Comparison of ENCODE assay signal across 9 cellular contexts in the genomic region with DNA sequence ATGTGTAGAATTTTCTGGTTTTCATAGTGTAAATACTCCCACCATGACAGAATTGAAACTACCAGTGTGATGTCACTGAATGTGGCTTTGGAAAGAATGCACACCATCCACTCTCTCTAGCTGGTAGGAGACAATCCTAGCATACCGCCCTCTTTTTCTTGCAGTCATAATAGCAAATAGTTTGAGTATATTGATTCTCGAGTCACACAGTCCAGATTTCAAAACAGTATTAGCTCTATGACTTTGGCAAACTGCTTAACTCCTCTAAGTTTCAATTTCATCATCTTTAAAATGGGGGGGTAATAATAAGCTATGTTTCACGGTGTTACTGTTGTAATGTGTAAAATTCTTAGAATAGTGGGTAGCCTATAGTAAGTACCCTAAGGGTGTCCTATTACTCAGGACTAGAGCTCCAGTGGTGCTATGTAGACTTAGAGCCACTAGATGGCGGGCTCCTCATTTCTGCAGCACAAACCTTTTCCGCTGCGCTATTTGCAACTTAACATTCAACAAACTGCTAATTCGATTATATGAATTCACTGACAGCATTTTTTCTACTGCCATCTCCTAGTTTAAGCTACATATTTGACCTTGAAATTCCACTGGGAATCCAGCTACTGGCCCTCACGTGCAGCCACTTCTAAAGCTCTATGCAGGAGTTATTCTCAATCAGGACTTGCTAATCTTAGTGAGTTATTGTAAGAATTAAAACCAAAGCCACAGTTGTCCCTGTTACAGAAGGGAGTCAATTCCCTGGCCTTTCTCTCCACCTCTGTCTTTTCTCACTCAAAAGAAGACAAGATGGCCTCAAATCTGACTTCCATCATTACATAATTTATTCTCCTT. TPM values are rescaled to one million over a fixed set of nuclear protein-coding genes. Genes with fewer than 3 reads are reported as not detected.
DNase-seq lines count a peak whose midpoint lies in the region; ATAC-seq and TF ChIP-seq lines count a peak whose summit lies in the region.
"Had no signal": no experiment of that assay in that cellular context is flagged by ENCODE, and none has a peak within 500 bp of the region (broad histone marks: within the 10 kb centered on the region; RNA-seq: fewer than 3 reads in every experiment).

No MANE protein-coding gene starts in this region.

- H3K27me3 ChIP-seq in CD8-positive, alpha-beta memory T cell (ENCODE audit: insufficient read depth, low read length, poor library complexity, severe bottlenecking), result no peaks in the 10 kb centered on the region
- H3K27me3 ChIP-seq in muscle layer of colon (ENCODE audit: control insufficient read depth in 1 of 2, insufficient read depth in 2 of 2, low read length in 2 of 2), result no peaks in the 10 kb centered on the region

- H3K4me1 Mint-ChIP-seq in CD8-positive, alpha-beta memory T cell, result peaks cover 28 to 39% (median 34%) of the 10 kb centered on the region in 3 donors
- peaks cover 33% of the 10 kb centered on the region for H3K4me1 Mint-ChIP-seq in activated CD8-positive, alpha-beta T cell treated with anti-CD3 and anti-CD28 coated beads for 36 hours (ENCODE audit: low read depth)
- no peaks in the 10 kb centered on the region for H3K4me1 Mint-ChIP-seq in endothelial cell (ENCODE audit: unreplicated experiment)

- H3K9ac ChIP-seq in muscle layer of colon (ENCODE audit: low read length), result peak overlapping the region; percentile 13

- no peak overlapping the region for H3K27ac ChIP-seq in CD8-positive, alpha-beta memory T cell (ENCODE audit: low read depth, low read length)
- no peak overlapping the region for H3K27ac ChIP-seq in muscle layer of colon (ENCODE audit: low read depth, low read length)

- POLR2A ChIA-PET in CD8-positive, alpha-beta memory T cell (lab: Charles Lee), result interaction anchor here (0.5 to 2.0 kb wide), 6 partner anchors 23 to 168 kb away, joined by 4 to 9 read pairs (median 6); a partner anchor contains a TSS
- POLR2A ChIA-PET in activated CD8-positive, alpha-beta T cell treated with anti-CD3 and anti-CD28 coated beads for 36 hours (lab: Charles Lee), result interaction anchor here (1.0 to 1.3 kb wide), 5 partner anchors 20 to 139 kb away, joined by 3 to 7 read pairs (median 3); a partner anchor contains a TSS

- no peaks in the 10 kb centered on the region for H3K9me3 ChIP-seq in CD8-positive, alpha-beta memory T cell (ENCODE audit: low read length)
- H3K9me3 ChIP-seq in muscle layer of colon (ENCODE audit: low read length), result no peaks in the 10 kb centered on the region

- H3K36me3 Mint-ChIP-seq in CD8-positive, alpha-beta memory T cell, result peaks cover 2 to 15% (median 3%) of the 10 kb centered on the region in 3 donors
- H3K36me3 Mint-ChIP-seq in activated CD8-positive, alpha-beta T cell treated with anti-CD3 and anti-CD28 coated beads for 36 hours (ENCODE audit: low read depth), result peaks cover 5% of the 10 kb centered on the region
- H3K36me3 Mint-ChIP-seq in endothelial cell (ENCODE audit: low read depth, unreplicated experiment), result no peaks in the 10 kb centered on the region

- H3K4me3 ChIP-seq in CD8-positive, alpha-beta memory T cell (ENCODE audit: low read length), result no peak overlapping the region
- no peak overlapping the region for H3K4me3 ChIP-seq in muscle layer of colon (ENCODE audit: low read depth in 1 of 2, low read length in 2 of 2)

- intact Hi-C loops in activated CD8-positive, alpha-beta T cell treated with anti-CD3 and anti-CD28 coated beads for 36 hours (cut with micrococcal nuclease), result loop anchor here (1.0 to 2.0 kb wide), 2 partner anchors 66 to 176 kb away; no protein-coding TSS in a partner anchor

- peaks cover 14 to 22% of the 10 kb centered on the region in 2 donors for H3K27me3 Mint-ChIP-seq in CD8-positive, alpha-beta memory T cell
- no peaks in the 10 kb centered on the region for H3K27me3 Mint-ChIP-seq in activated CD8-positive, alpha-beta T cell treated with anti-CD3 and anti-CD28 coated beads for 36 hours
- peaks cover 3% of the 10 kb centered on the region for H3K27me3 Mint-ChIP-seq in endothelial cell (ENCODE audit: unreplicated experiment)

- H3K4me1 ChIP-seq in CD8-positive, alpha-beta memory T cell (ENCODE audit: insufficient read depth, low read length), result peaks cover 21% of the 10 kb centered on the region
- peaks cover 4% of the 10 kb centered on the region for H3K4me1 ChIP-seq in muscle layer of colon (ENCODE audit: insufficient read depth, low read length)

- peaks cover 15 to 21% (median 19%) of the 10 kb centered on the region in 5 donors for H3K9me3 Mint-ChIP-seq in CD8-positive, alpha-beta memory T cell
- H3K9me3 Mint-ChIP-seq in activated CD8-positive, alpha-beta T cell treated with anti-CD3 and anti-CD28 coated beads for 36 hours, result peaks cover 21% of the 10 kb centered on the region
- H3K9me3 Mint-ChIP-seq in endothelial cell (ENCODE audit: unreplicated experiment), result no peaks in the 10 kb centered on the region

- peak; percentile 44 to 81 (median 68) for DNase-seq in CD8-positive, alpha-beta memory T cell
- peak; percentile 86 for DNase-seq in NCI-H82 (lab: John Stamatoyannopoulos, UW)
- peak; percentile 84 for DNase-seq in activated CD8-positive, alpha-beta T cell treated with anti-CD3 and anti-CD28 coated beads for 36 hours
- peak; percentile 51 for DNase-seq in endothelial cell (ENCODE audit: low spot score)
- DNase-seq in stimulated activated CD8-positive, alpha-beta memory T cell treated with anti-CD3 and anti-CD28 coated beads, Interleukin-7, amount 100 ng/mL, for 1 hour (ENCODE audit: low read depth in 2 of 2), result peak; percentile 42

- ATAC-seq in GM19395 (IDR thresholded peaks at IDR 0.05; ENCODE audit: unreplicated experiment), result peak; percentile 99
- peak; percentile 83 for ATAC-seq in HG03469 (IDR thresholded peaks at IDR 0.05; ENCODE audit: unreplicated experiment)
- ATAC-seq in activated CD8-positive, alpha-beta T cell treated with anti-CD3 and anti-CD28 coated beads for 36 hours, result peak; percentile 82

- no peaks in the 10 kb centered on the region for H3K36me3 ChIP-seq in CD8-positive, alpha-beta memory T cell (ENCODE audit: insufficient read depth, low read length)
- H3K36me3 ChIP-seq in muscle layer of colon (ENCODE audit: insufficient read depth, low read length), result no peaks in the 10 kb centered on the region

- TF ChIP-seq CTCF in activated CD8-positive, alpha-beta T cell treated with anti-CD3 and anti-CD28 coated beads for 36 hours (IDR thresholded peaks at IDR 0.05), result peak; percentile 95
- peak; percentile 80 for TF ChIP-seq CTCF in endothelial cell (IDR thresholded peaks at IDR 0.05; ENCODE audit: unreplicated experiment)

- peak overlapping the region in 2 of 7 donors; percentile 36 to 41 for H3K4me3 Mint-ChIP-seq in CD8-positive, alpha-beta memory T cell
- peak overlapping the region; percentile 16 for H3K4me3 Mint-ChIP-seq in activated CD8-positive, alpha-beta T cell treated with anti-CD3 and anti-CD28 coated beads for 36 hours
- no peak overlapping the region for H3K4me3 Mint-ChIP-seq in endothelial cell (ENCODE audit: unreplicated experiment)
- H3K4me3 Mint-ChIP-seq: activated naive CD8-positive, alpha-beta T cell had no signal

- CTCF ChIA-PET in CD8-positive, alpha-beta memory T cell (lab: Charles Lee), result interaction anchor here (0.6 to 7.3 kb wide), 55 partner anchors 8 to 935 kb away, joined by 3 to 103 read pairs (median 5); a partner anchor contains a TSS
- CTCF ChIA-PET in activated CD8-positive, alpha-beta T cell treated with anti-CD3 and anti-CD28 coated beads for 36 hours (lab: Charles Lee), result interaction anchor here (0.6 to 7.9 kb wide), 59 partner anchors 8 to 264 kb away, joined by 3 to 211 read pairs (median 7); a partner anchor contains a TSS

- peak overlapping the region in 4 of 8 donors; percentile 36 to 61 (median 46) for H3K27ac Mint-ChIP-seq in CD8-positive, alpha-beta memory T cell
- peak overlapping the region; percentile 49 for H3K27ac Mint-ChIP-seq in activated CD8-positive, alpha-beta T cell treated with anti-CD3 and anti-CD28 coated beads for 36 hours
- no peak overlapping the region for H3K27ac Mint-ChIP-seq in endothelial cell (ENCODE audit: unreplicated experiment)
- H3K27ac Mint-ChIP-seq: activated naive CD8-positive, alpha-beta T cell had no signal

RNA-seq across cellular contexts. Expression of a gene that starts 18.7 kb away (rescaled TPM):
- total RNA-seq in CD8-positive, alpha-beta memory T cell, result not detected
- not detected for polyA plus RNA-seq in CD8-positive, alpha-beta memory T cell
- total RNA-seq in activated CD8-positive, alpha-beta T cell treated with anti-CD3 and anti-CD28 coated beads for 36 hours, result not detected
- total RNA-seq in endothelial cell (ENCODE audit: unreplicated experiment), result not detected

RNA-seq across cellular contexts. Expression of a gene that starts 22.7 kb away (rescaled TPM):
- 100 to 1,000 TPM; 147 to 151 TPM for total RNA-seq in CD8-positive, alpha-beta memory T cell
- 532 TPM for polyA plus RNA-seq in CD8-positive, alpha-beta memory T cell
- total RNA-seq in activated CD8-positive, alpha-beta T cell treated with anti-CD3 and anti-CD28 coated beads for 36 hours, result 100 to 1,000 TPM; 163 to 171 TPM
- 80.0 TPM for total RNA-seq in endothelial cell (ENCODE audit: unreplicated experiment)

RNA-seq across cellular contexts. Expression of a gene that starts 44.2 kb away (rescaled TPM):
- under 1 TPM; 0.84 to 0.90 TPM for total RNA-seq in CD8-positive, alpha-beta memory T cell
- polyA plus RNA-seq in CD8-positive, alpha-beta memory T cell, result 0.87 TPM
- 1 to 10 TPM; 1.6 to 2.0 TPM for total RNA-seq in activated CD8-positive, alpha-beta T cell treated with anti-CD3 and anti-CD28 coated beads for 36 hours
- total RNA-seq in endothelial cell (ENCODE audit: unreplicated experiment), result 0.23 TPM

RNA-seq across cellular contexts. Expression of a gene that starts 47.6 kb away (rescaled TPM):
- total RNA-seq in CD8-positive, alpha-beta memory T cell, result 100 to 1,000 TPM; 105 to 107 TPM
- polyA plus RNA-seq in CD8-positive, alpha-beta memory T cell, result 23.0 TPM
- total RNA-seq in activated CD8-positive, alpha-beta T cell treated with anti-CD3 and anti-CD28 coated beads for 36 hours, result 10 to 100 TPM; 79.6 to 80.9 TPM
- 55.3 TPM for total RNA-seq in endothelial cell (ENCODE audit: unreplicated experiment)

RNA-seq across cellular contexts. Expression of a gene that starts 57.3 kb away (rescaled TPM):
- total RNA-seq in CD8-positive, alpha-beta memory T cell, result not detected
- polyA plus RNA-seq in CD8-positive, alpha-beta memory T cell, result not detected
- not detected for total RNA-seq in activated CD8-positive, alpha-beta T cell treated with anti-CD3 and anti-CD28 coated beads for 36 hours
- not detected for total RNA-seq in endothelial cell (ENCODE audit: unreplicated experiment)
